In the genomic region with DNA sequence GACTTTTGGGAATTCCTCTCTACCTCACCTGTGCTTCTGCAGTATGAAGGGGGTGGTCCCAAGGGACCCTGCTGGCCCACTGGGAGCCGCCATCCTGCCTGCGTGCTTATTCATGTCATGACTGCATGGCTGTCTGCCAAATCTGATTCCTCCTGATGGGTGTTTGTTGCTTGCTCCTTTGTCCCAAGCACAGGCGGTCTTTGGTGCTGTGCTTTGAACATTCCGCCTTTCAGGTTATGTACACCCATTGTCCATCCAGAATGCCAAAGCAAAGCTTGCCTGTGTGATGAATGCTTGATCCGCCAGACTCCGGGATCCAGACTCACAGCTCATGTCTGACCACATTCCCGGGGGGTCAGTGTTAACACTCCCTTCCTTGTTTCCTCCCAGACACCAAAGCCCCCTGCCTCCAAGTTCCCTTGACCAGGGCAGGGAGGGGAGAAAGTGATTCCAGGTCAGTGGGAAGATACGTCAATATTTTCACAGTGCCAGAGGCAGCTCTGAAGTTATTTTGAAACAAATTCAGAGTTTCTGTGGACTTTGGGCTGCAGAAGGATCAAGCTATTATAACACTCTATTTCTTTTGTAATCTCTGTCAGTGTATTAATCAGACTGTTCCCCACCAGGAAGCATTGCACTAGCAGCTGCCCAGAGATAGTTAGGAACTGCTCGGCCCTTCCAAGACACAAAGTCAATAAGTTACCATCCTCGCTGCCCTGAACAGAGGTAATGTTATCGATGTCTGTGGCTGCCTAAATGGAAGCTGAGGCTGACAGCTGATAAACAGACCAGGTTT, we compare ENCODE assay signal across 19 cellular contexts. TPM values are rescaled to one million over a fixed set of nuclear protein-coding genes. Genes with fewer than 3 reads are reported as not detected.
DNase-seq lines count a peak whose midpoint lies in the region; ATAC-seq and TF ChIP-seq lines count a peak whose summit lies in the region.
"Had no signal": no experiment of that assay in that cellular context is flagged by ENCODE, and none has a peak within 500 bp of the region (broad histone marks: within the 10 kb centered on the region; RNA-seq: fewer than 3 reads in every experiment).

No MANE protein-coding gene starts in this region.

- in situ Hi-C loops in astrocyte of the spinal cord (cut with HindIII; ENCODE audit: low sequenced_read_pairs) = no loop called here

- peaks cover 0 to 14% (median 4%) of the 10 kb centered on the region in 4 donors for H3K4me1 ChIP-seq in right lobe of liver
- H3K4me1 ChIP-seq in CD8-positive, alpha-beta memory T cell (ENCODE audit: insufficient read depth, low read length) = no peaks in the 10 kb centered on the region

- CTCF ChIA-PET in CD8-positive, alpha-beta memory T cell (lab: Charles Lee) = no interaction called here

- no peaks in the 10 kb centered on the region for H3K9me3 ChIP-seq in right lobe of liver
- no peaks in the 10 kb centered on the region for H3K9me3 ChIP-seq in CD8-positive, alpha-beta memory T cell (ENCODE audit: low read length)
- H3K9me3 ChIP-seq: ovary, SK-N-SH had no signal

- intact Hi-C loops in right lobe of liver (cut with DNase I) = no loop called here
- intact Hi-C loops in left colon (cut with DNase I, micrococcal nuclease) = no loop called here

- peak overlapping the region in 2 of 3 donors; percentile 26 to 77 for H3K27ac ChIP-seq in right lobe of liver
- peak overlapping the region; percentile 83 for H3K27ac ChIP-seq in substantia nigra (ENCODE audit: low read depth, low read length, poor library complexity, severe bottlenecking)
- no peak overlapping the region for H3K27ac ChIP-seq in CD8-positive, alpha-beta memory T cell (ENCODE audit: low read depth, low read length)

- TF ChIP-seq CTCF in astrocyte of the spinal cord (IDR thresholded peaks at IDR 0.05; ENCODE audit: low read depth, low read length) (no peak), right lobe of liver (IDR thresholded peaks at IDR 0.05) (no peak)

- H3K4me3 Mint-ChIP-seq in CD8-positive, alpha-beta memory T cell = no peak overlapping the region
- H3K4me3 Mint-ChIP-seq: activated CD8-positive, alpha-beta T cell treated with anti-CD3 and anti-CD28 coated beads for 36 hours; CD4-positive, CD25-positive, alpha-beta regulatory T cell; memory B cell had no signal

- H3K9me3 Mint-ChIP-seq in CD8-positive, alpha-beta memory T cell = no peaks in the 10 kb centered on the region
- H3K9me3 Mint-ChIP-seq: activated CD8-positive, alpha-beta T cell treated with anti-CD3 and anti-CD28 coated beads for 36 hours; CD4-positive, CD25-positive, alpha-beta regulatory T cell; memory B cell had no signal

- H3K27ac Mint-ChIP-seq in CD8-positive, alpha-beta memory T cell = no peak overlapping the region
- H3K27ac Mint-ChIP-seq: activated CD8-positive, alpha-beta T cell treated with anti-CD3 and anti-CD28 coated beads for 36 hours; memory B cell had no signal

- H3K27me3 Mint-ChIP-seq in CD8-positive, alpha-beta memory T cell = peaks cover 3 to 13% of the 10 kb centered on the region in 2 donors
- H3K27me3 Mint-ChIP-seq: CD4-positive, CD25-positive, alpha-beta regulatory T cell had no signal

- DNase-seq in NCI-H2107 treated with DMSO at 0.1 percent for 48 hours (lab: John Stamatoyannopoulos, UW; ENCODE audit: unreplicated experiment) (peak; percentile 26), NCI-H2107 (lab: John Stamatoyannopoulos, UW) (no peak), astrocyte of the spinal cord (ENCODE audit: low read depth, low spot score) (peak; percentile 21), right lobe of liver (peak in 1 of 3 donors; percentile 56), substantia nigra (lab: John Stamatoyannopoulos, UW) (peak in 4 of 49 donors; percentile 24 to 60 (median 34)), SKM-1 treated with dmso at 0.1 percent for 144 hours (lab: John Stamatoyannopoulos, UW; ENCODE audit: unreplicated experiment) (no peak), left colon (no peak)
- DNase-seq in CD8-positive, alpha-beta memory T cell = no peak
- DNase-seq: 8988T; activated CD8-positive, alpha-beta T cell treated with anti-CD3 and anti-CD28 coated beads for 36 hours; CD4-positive, CD25-positive, alpha-beta regulatory T cell; effector CD8-positive, alpha-beta T cell; NCI-H446 treated with DMSO at 0.1 percent for 48 hours; ovary; PC-3; SK-N-SH; stimulated activated CD4-positive, alpha-beta T cell treated with anti-CD3 and anti-CD28 coated beads, Interleukin-12 subunit alpha, Interleukin-12 subunit beta, amount 100 ng/mL, for 4 hours had no signal

- no peaks in the 10 kb centered on the region for H3K27me3 ChIP-seq in right lobe of liver
- H3K27me3 ChIP-seq in CD8-positive, alpha-beta memory T cell (ENCODE audit: insufficient read depth, low read length, poor library complexity, severe bottlenecking) = no peaks in the 10 kb centered on the region
- H3K27me3 ChIP-seq: ovary had no signal

- peak; percentile 77 to 88 (median 82) for ATAC-seq in right lobe of liver
- ATAC-seq in left colon = no peak
- ATAC-seq: activated CD8-positive, alpha-beta T cell treated with anti-CD3 and anti-CD28 coated beads for 36 hours; HCT116; PC-3 had no signal

- POLR2A ChIA-PET in CD8-positive, alpha-beta memory T cell (lab: Charles Lee) = no interaction called here

- H3K4me3 ChIP-seq in astrocyte of the spinal cord (ENCODE audit: low read depth, low read length) (no peak overlapping the region), right lobe of liver (no peak overlapping the region)
- no peak overlapping the region for H3K4me3 ChIP-seq in CD8-positive, alpha-beta memory T cell (ENCODE audit: low read length)
- H3K4me3 ChIP-seq: ovary had no signal

- no peak for TF ChIP-seq POLR2A in right lobe of liver (IDR thresholded peaks at IDR 0.05)

- 26% methylated on average over 11 of the region's 11 CpGs for WGBS in right lobe of liver (ENCODE audit: insufficient coverage, low coverage, low lambda C conversion rate, missing lambda C conversion rate)

- H3K4me1 Mint-ChIP-seq in CD8-positive, alpha-beta memory T cell = no peaks in the 10 kb centered on the region
- H3K4me1 Mint-ChIP-seq: CD4-positive, CD25-positive, alpha-beta regulatory T cell; memory B cell had no signal

- H3K36me3 Mint-ChIP-seq in CD8-positive, alpha-beta memory T cell = no peaks in the 10 kb centered on the region
- H3K36me3 Mint-ChIP-seq: CD4-positive, CD25-positive, alpha-beta regulatory T cell; memory B cell had no signal

- no peaks in the 10 kb centered on the region for H3K36me3 ChIP-seq in right lobe of liver
- no peaks in the 10 kb centered on the region for H3K36me3 ChIP-seq in CD8-positive, alpha-beta memory T cell (ENCODE audit: insufficient read depth, low read length)
- H3K36me3 ChIP-seq: ovary had no signal

RNA-seq across cellular contexts. Expression of gene DAAM2, which starts 9.5 kb away (rescaled TPM):
- 1 to 10 TPM; 1.6 to 9.8 (median 4.7) TPM for total RNA-seq in right lobe of liver
- not detected for total RNA-seq in CD8-positive, alpha-beta memory T cell
- polyA plus RNA-seq in CD8-positive, alpha-beta memory T cell = not detected
- 1 to 10 TPM; 7.1 to 9.8 TPM for total RNA-seq in left colon
- total RNA-seq: activated CD8-positive, alpha-beta T cell treated with anti-CD3 and anti-CD28 coated beads for 36 hours; CD4-positive, CD25-positive, alpha-beta regulatory T cell; PC-3 had no signal
- polyA plus RNA-seq: CD4-positive, CD25-positive, alpha-beta regulatory T cell had no signal

Comparison
In these comparisons a context has a peak if more than half of its experiments do, and no peak if none do; other contexts are left out.
1. DNase-seq: peak in NCI-H2107 treated with DMSO at 0.1 percent for 48 hours (single experiment) and astrocyte of the spinal cord (single experiment); none in NCI-H2107 (single experiment), SKM-1 treated with dmso at 0.1 percent for 144 hours (single experiment), CD8-positive, alpha-beta memory T cell (0 of 5) and left colon (0 of 2).